Comparison of ENCODE assay signal across 29 cellular contexts in genomic region chr3:196736670-196737374, GRCh38.
"Had no signal": no experiment of that assay in that cellular context is flagged by ENCODE, and none has a peak within 500 bp of the region (broad histone marks: within the 10 kb centered on the region; RNA-seq: fewer than 3 reads in every experiment).

No MANE protein-coding gene starts in this region.

- H3K9me3 Mint-ChIP-seq: activated naive CD4-positive, alpha-beta T cell treated with anti-CD3 and anti-CD28 coated beads for 36 hours; naive thymus-derived CD8-positive, alpha-beta T cell had no signal

- H3K4me3 Mint-ChIP-seq: activated naive CD4-positive, alpha-beta T cell treated with anti-CD3 and anti-CD28 coated beads for 36 hours; activated naive CD8-positive, alpha-beta T cell treated with anti-CD3 and anti-CD28 coated beads for 36 hours; naive thymus-derived CD8-positive, alpha-beta T cell; neural crest cell; stimulated activated memory B cell treated with anti-CD40 and anti-IgM and Interleukin-4, amounts not matched to agents 10 μg/mL and 1 μg/mL and 100 μg/mL, for 72 hours had no signal

- H3K9me3 ChIP-seq: adrenal gland, breast epithelium, colonic mucosa, esophagus squamous epithelium, gastroesophageal sphincter, lower lobe of right lung, pancreas, psoas muscle, tibial nerve had no signal

- DNase-seq: activated CD4-positive, alpha-beta T cell treated with anti-CD3 and anti-CD28 coated beads, Interleukin-2, amount 50 U/mL, for 1 hour; activated CD4-positive, CD25-positive, alpha-beta regulatory T cell treated with anti-CD3 and anti-CD28 coated beads, Interleukin-2, amount 50 U/mL, for 72 hours; activated effector memory CD4-positive, alpha-beta T cell treated with anti-CD3 and anti-CD28 coated beads, Interleukin-2, amount 50 U/mL, for 16 hours; activated naive CD4-positive, alpha-beta T cell treated with anti-CD3 and anti-CD28 coated beads for 36 hours; activated naive CD8-positive, alpha-beta T cell treated with anti-CD3 and anti-CD28 coated beads for 36 hours; adrenal gland; colonic mucosa; effector CD8-positive, alpha-beta T cell; esophagus squamous epithelium; head of caudate nucleus; hippocampal formation; kidney glomerular epithelial cell; lower lobe of right lung; mesenchymal stem cell; naive thymus-derived CD8-positive, alpha-beta T cell; nucleus accumbens; pancreas; psoas muscle; stimulated activated CD4-positive, alpha-beta T cell treated with anti-CD3 and anti-CD28 coated beads, Interleukin-1b, Interleukin-23, amount 100 ng/mL, for 48 hours; stimulated activated CD4-positive, alpha-beta T cell treated with anti-CD3 and anti-CD28 coated beads, Interleukin-4, amount 100 ng/mL, for 4 hours; stimulated activated CD8-positive, alpha-beta memory T cell treated with anti-CD3 and anti-CD28 coated beads, Interleukin-4, amount 100 ng/mL, for 48 hours had no signal

- H3K4me3 ChIP-seq: adrenal gland, breast epithelium, colonic mucosa, esophagus squamous epithelium, gastroesophageal sphincter, lower lobe of right lung, pancreas, psoas muscle, smooth muscle cell, tibial nerve had no signal

- H3K4me2 ChIP-seq: smooth muscle cell had no signal

- H3K27me3 ChIP-seq: adrenal gland, breast epithelium, colonic mucosa, esophagus squamous epithelium, gastroesophageal sphincter, pancreas, tibial nerve had no signal

- H3K27me3 Mint-ChIP-seq: naive thymus-derived CD8-positive, alpha-beta T cell; stimulated activated memory B cell treated with anti-CD40 and anti-IgM and Interleukin-4, amounts not matched to agents 10 μg/mL and 1 μg/mL and 100 μg/mL, for 72 hours had no signal

- H3K36me3 ChIP-seq: adrenal gland, breast epithelium, colonic mucosa, lower lobe of right lung, pancreas had no signal

- H3K4me1 ChIP-seq: breast epithelium, colonic mucosa had no signal

- H3K27ac ChIP-seq: adrenal gland, breast epithelium, colonic mucosa, epithelial cell of prostate, esophagus squamous epithelium, gastroesophageal sphincter, lower lobe of right lung, pancreas, psoas muscle, tibial nerve had no signal

- FAIRE-seq: endometrium, pancreas had no signal

- H3K27ac Mint-ChIP-seq: activated naive CD4-positive, alpha-beta T cell treated with anti-CD3 and anti-CD28 coated beads for 36 hours; activated naive CD8-positive, alpha-beta T cell treated with anti-CD3 and anti-CD28 coated beads for 36 hours; stimulated activated memory B cell treated with anti-CD40 and anti-IgM and Interleukin-4, amounts not matched to agents 10 μg/mL and 1 μg/mL and 100 μg/mL, for 72 hours had no signal
